23 cellular contexts compared by ENCODE assay signal in genomic region chr7:1678070-1678543, GRCh38. TPM values are rescaled to one million over a fixed set of nuclear protein-coding genes. Genes with fewer than 3 reads are reported as not detected.
DNase-seq lines count a peak whose midpoint lies in the region; ATAC-seq and TF ChIP-seq lines count a peak whose summit lies in the region.
"Had no signal": no experiment of that assay in that cellular context is flagged by ENCODE, and none has a peak within 500 bp of the region (broad histone marks: within the 10 kb centered on the region; RNA-seq: fewer than 3 reads in every experiment).

No MANE protein-coding gene starts in this region.

- H3K27ac ChIP-seq in RWPE2 (ENCODE audit: poor library complexity, severe bottlenecking) (no peak overlapping the region), neuronal stem cell (replicated peaks; ENCODE audit: low read length) (no peak overlapping the region), testis (no peak overlapping the region)
- H3K27ac ChIP-seq: KMS-11, SJSA1, thyroid gland had no signal

- H3K4me2 ChIP-seq in neuronal stem cell (ENCODE audit: insufficient read depth, low read length, poor library complexity, severe bottlenecking), result no peak overlapping the region
- H3K4me2 ChIP-seq: GM23338, KMS-11 had no signal

- no peak overlapping the region for H4K91ac ChIP-seq in neuronal stem cell (ENCODE audit: low read depth, low read length, poor library complexity)

- TF ChIP-seq CTCF in RWPE2 (IDR thresholded peaks at IDR 0.05; ENCODE audit: poor library complexity, severe bottlenecking) (no peak), testis (IDR thresholded peaks at IDR 0.05) (no peak)

- no peak overlapping the region for H2AFZ ChIP-seq in neuronal stem cell (ENCODE audit: low read length)
- H2AFZ ChIP-seq: GM23338 had no signal

- H3K36me3 ChIP-seq in RWPE2 (ENCODE audit: low read depth), result no peaks in the 10 kb centered on the region
- H3K36me3 ChIP-seq in neuronal stem cell (replicated peaks in 1 of 2; ENCODE audit: control insufficient read depth in 2 of 2, insufficient read depth in 2 of 2, low read length in 2 of 2), result peaks cover 3 to 92% of the 10 kb centered on the region in 2 donors
- no peaks in the 10 kb centered on the region for H3K36me3 ChIP-seq in testis (ENCODE audit: low read depth, missing control alignments)
- H3K36me3 ChIP-seq: SJSA1, thyroid gland had no signal

- H3K9me3 ChIP-seq in RWPE2 (ENCODE audit: severe bottlenecking) (peaks cover 2% of the 10 kb centered on the region), neuronal stem cell (replicated peaks in 1 of 2; ENCODE audit: control insufficient read depth in 2 of 2, insufficient read depth in 1 of 2, low read depth in 1 of 2, low read length in 2 of 2) (peaks cover 0 to 27% of the 10 kb centered on the region in 2 donors), testis (no peaks in the 10 kb centered on the region)
- H3K9me3 ChIP-seq: thyroid gland had no signal

- intact Hi-C loops in testis (cut with DNase I; ENCODE audit: low total_unique reads), result no loop called here

- no peak overlapping the region for H2BK120ac ChIP-seq in neuronal stem cell (ENCODE audit: low read depth, low read length)

- H3K79me1 ChIP-seq in neuronal stem cell (ENCODE audit: low read depth, low read length), result peaks cover 34% of the 10 kb centered on the region

- H3K4me1 ChIP-seq in RWPE2 (ENCODE audit: insufficient read depth, poor library complexity, severe bottlenecking) (no peaks in the 10 kb centered on the region), neuronal stem cell (ENCODE audit: control insufficient read depth in 2 of 2, insufficient read depth in 1 of 2, low read depth in 1 of 2, low read length in 2 of 2) (peaks cover 6 to 9% of the 10 kb centered on the region in 2 donors), testis (no peaks in the 10 kb centered on the region)
- H3K4me1 ChIP-seq: SJSA1, thyroid gland had no signal

- H2BK12ac ChIP-seq in neuronal stem cell (ENCODE audit: low read length), result no peak overlapping the region

- no peak for ATAC-seq in RWPE2 (ENCODE audit: low read depth)
- no peak for ATAC-seq in GM21526 (IDR thresholded peaks at IDR 0.05; ENCODE audit: low FRiP score, unreplicated experiment)
- ATAC-seq: GM23338, left colon, Panc1, T-cell had no signal

- H4K8ac ChIP-seq in neuronal stem cell (ENCODE audit: low read depth, low read length), result no peak overlapping the region

- no peak for TF ChIP-seq POLR2A in testis (IDR thresholded peaks at IDR 0.05)

- peak overlapping the region; percentile 34 for H3K9ac ChIP-seq in neuronal stem cell (ENCODE audit: low read depth, low read length, poor library complexity)
- H3K9ac ChIP-seq: KMS-11 had no signal

- H3K23ac ChIP-seq in neuronal stem cell (ENCODE audit: low read depth, low read length, poor library complexity), result peak overlapping the region; percentile 92

- peak overlapping the region; percentile 59 for H3K18ac ChIP-seq in neuronal stem cell (ENCODE audit: low read length)

- H2AK5ac ChIP-seq in neuronal stem cell (ENCODE audit: low read depth, low read length), result no peak overlapping the region

- WGBS in neuronal stem cell (ENCODE audit: extremely low coverage in 2 of 2, insufficient read length in 2 of 2, insufficient replicate concordance in 1 of 2), 2 donors, result no CpG with 5 or more reads among the region's 14 CpGs
- WGBS in testis, 2 donors, result 94 to 96% methylated on average over 9 to 14 of the region's 14 CpGs

- no peak overlapping the region for H2BK5ac ChIP-seq in neuronal stem cell (ENCODE audit: low read length)

- no peak overlapping the region for H3K4me3 ChIP-seq in RWPE2 (ENCODE audit: severe bottlenecking)
- H3K4me3 ChIP-seq in neuronal stem cell (ENCODE audit: low read length in 2 of 2), result peak overlapping the region in 1 of 2 donors; percentile 41
- H3K4me3 ChIP-seq in testis, result no peak overlapping the region
- H3K4me3 ChIP-seq: GM23338, SJSA1, thyroid gland had no signal

- H3K4ac ChIP-seq in neuronal stem cell (ENCODE audit: low read length), result no peak overlapping the region

- peak; percentile 2 for DNase-seq in stimulated activated CD4-positive, alpha-beta T cell treated with anti-CD3 and anti-CD28 coated beads, Interleukin-4, amount 100 ng/mL, for 24 hours
- DNase-seq in stimulated activated CD4-positive, alpha-beta T cell treated with anti-CD3 and anti-CD28 coated beads, Interleukin-4, amount 100 ng/mL, for 4 hours, result no peak
- DNase-seq in RWPE2 (ENCODE audit: low spot score) (peak; percentile 64), neuronal stem cell (ENCODE audit: low spot score) (no peak), testis (no peak), GM03348 (ENCODE audit: low spot score) (no peak)
- DNase-seq: DMS 273 treated with DMSO at 0.1 percent for 48 hours; left colon; naive B cell; NCI-H1694; NCI-H524; NK-92 treated with Interleukin-12 subunit alpha and Interleukin-12 subunit beta, amount 100 ng/mL, for 24 hours; occipital lobe; stimulated activated naive CD4-positive, alpha-beta T cell; thyroid gland had no signal

- peak overlapping the region; percentile 96 for H3K14ac ChIP-seq in neuronal stem cell (ENCODE audit: low read length)

- H3K27me3 ChIP-seq in RWPE2 (ENCODE audit: insufficient read depth, poor library complexity, severe bottlenecking) (no peaks in the 10 kb centered on the region), neuronal stem cell (ENCODE audit: control insufficient read depth in 3 of 3, insufficient read depth in 3 of 3, low read depth in 1 of 3, low read length in 3 of 3) (no peaks in the 10 kb centered on the region), testis (no peaks in the 10 kb centered on the region)
- H3K27me3 ChIP-seq: SJSA1, thyroid gland had no signal

- H2BK15ac ChIP-seq in neuronal stem cell (ENCODE audit: low read length), result no peak overlapping the region

RNA-seq across cellular contexts. Expression of gene ELFN1, which starts 8.0 kb away (rescaled TPM):
- 15.6 TPM for polyA plus RNA-seq in neuronal stem cell (2013, experiment 1 of 2)
- 16.3 TPM for polyA plus RNA-seq in neuronal stem cell (2013, experiment 2 of 2)
- 1 to 10 TPM; 2.8 to 3.2 TPM for total RNA-seq in testis
- 2.3 TPM for polyA plus RNA-seq in testis (ENCODE audit: insufficient read depth, low read depth, low replicate concordance)
- total RNA-seq: activated T-helper 1 cell treated with anti-CD3 and anti-CD28 coated beads, Interleukin-12 subunit alpha, Interleukin-12 subunit beta, Interleukin-2, Interleukin-4 antibody, amounts not matched to agents 30 ng/mL and 10 ng/mL and 1 ng/mL, durations not matched to agents 14 hours and 24 hours and 36 hours; CD4-positive, alpha-beta T cell; SJSA1 had no signal

Comparison
In these comparisons a context has a peak if more than half of its experiments do, and no peak if none do; other contexts are left out.
1. DNase-seq: peak in stimulated activated CD4-positive, alpha-beta T cell treated with anti-CD3 and anti-CD28 coated beads, Interleukin-4, amount 100 ng/mL, for 24 hours (single experiment) and RWPE2 (single experiment); none in stimulated activated CD4-positive, alpha-beta T cell treated with anti-CD3 and anti-CD28 coated beads, Interleukin-4, amount 100 ng/mL, for 4 hours (0 of 2), neuronal stem cell (single experiment), testis (single experiment) and GM03348 (single experiment).